In the genomic region with DNA sequence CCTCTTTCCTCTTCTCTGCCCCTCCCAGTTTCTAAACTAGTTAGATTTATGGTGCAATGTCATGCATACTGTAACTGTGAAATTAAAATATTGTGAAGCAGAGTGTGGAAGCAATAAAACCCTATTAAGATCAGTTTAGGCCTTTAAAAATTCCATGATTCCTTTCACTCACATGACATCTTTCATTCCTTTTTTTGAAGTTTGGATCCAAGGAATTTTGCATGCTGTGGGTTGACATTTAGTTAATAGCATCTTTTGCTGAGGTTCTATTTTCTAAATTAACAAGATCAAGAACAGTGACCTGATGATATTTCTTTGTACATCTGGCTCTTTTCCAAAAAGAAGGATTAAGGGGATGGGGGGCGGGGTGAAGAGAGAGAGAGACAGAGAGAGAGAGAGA, we compare ENCODE assay signal across 29 cellular contexts. TPM values are rescaled to one million over a fixed set of nuclear protein-coding genes. Genes with fewer than 3 reads are reported as not detected.
"Had no signal": no experiment of that assay in that cellular context is flagged by ENCODE, and none has a peak within 500 bp of the region (broad histone marks: within the 10 kb centered on the region; RNA-seq: fewer than 3 reads in every experiment).

No MANE protein-coding gene starts in this region.

- H3K4me3 ChIP-seq: left lung, lung, mucosa of descending colon, pancreas, prostate gland, skin epidermis, stomach, testis, thyroid gland, transverse colon, upper lobe of left lung had no signal

- H3K36me3 Mint-ChIP-seq: stimulated activated naive B cell treated with anti-CD40 and anti-IgM and Interleukin-4, amounts not matched to agents 10 μg/mL and 1 μg/mL and 100 μg/mL, for 72 hours had no signal

- ATAC-seq: left colon; mucosa of descending colon; naive thymus-derived CD4-positive, alpha-beta T cell; natural killer cell treated with Interleukin-12 subunit alpha and Interleukin-12 subunit beta and Interleukin-15 and Interleukin-18, amount 100 ng/mL, for 72 hours; pancreas; right cardiac atrium; stimulated activated naive B cell treated with anti-CD40 and anti-IgM and Interleukin-4, amounts not matched to agents 10 μg/mL and 1 μg/mL and 100 μg/mL, for 72 hours; stimulated activated naive CD8-positive, alpha-beta T cell treated with anti-CD3 and anti-CD28 coated beads, Interleukin-15, Interleukin-2, amounts not matched to agents 100 U/mL and 50 U/mL, for 24 hours had no signal

- H3K36me3 ChIP-seq: left lung, pancreas, prostate gland, stomach, thyroid gland, transverse colon, upper lobe of left lung had no signal

- H3K9me3 ChIP-seq: left lung, mucosa of descending colon, pancreas, prostate gland, testis, thyroid gland, transverse colon, upper lobe of left lung had no signal

- H3K27ac Mint-ChIP-seq: immature natural killer cell; natural killer cell treated with Interleukin-12 subunit alpha and Interleukin-12 subunit beta and Interleukin-15 and Interleukin-18, amount 100 ng/mL, for 72 hours had no signal

- H3K27ac ChIP-seq: left lung, pancreas, prostate gland, skin epidermis, stomach, testis, thyroid gland, transverse colon, upper lobe of left lung had no signal

- DNase-seq: hypothalamus; immature natural killer cell; kidney; left colon; left lung; midbrain; mucosa of descending colon; naive thymus-derived CD4-positive, alpha-beta T cell; nucleus accumbens; pancreas; posterior cingulate gyrus; retina; right cardiac atrium; stimulated activated CD4-positive, alpha-beta T cell treated with anti-CD3 and anti-CD28 coated beads, Interleukin-12 subunit alpha, Interleukin-12 subunit beta, amount 100 ng/mL, for 4 hours; stimulated activated CD4-positive, alpha-beta T cell treated with anti-CD3 and anti-CD28 coated beads, Interleukin-15, amount 100 ng/mL, for 24 hours; stimulated activated CD4-positive, alpha-beta T cell treated with anti-CD3 and anti-CD28 coated beads, Interleukin-2, amount 100 ng/mL, for 24 hours; stimulated activated CD4-positive, alpha-beta T cell treated with anti-CD3 and anti-CD28 coated beads, Interleukin-4, amount 100 ng/mL, for 1 hour; stimulated activated naive B cell treated with anti-CD40 and anti-IgM and Interleukin-4, amounts not matched to agents 10 μg/mL and 1 μg/mL and 100 μg/mL, for 72 hours; stimulated activated naive CD8-positive, alpha-beta T cell treated with anti-CD3 and anti-CD28 coated beads, Interleukin-15, Interleukin-2, amounts not matched to agents 100 U/mL and 50 U/mL, for 24 hours; stomach; testis; thyroid gland; transverse colon; upper lobe of left lung had no signal

- H3K27me3 ChIP-seq: testis had no signal

- H3K9me3 Mint-ChIP-seq: natural killer cell treated with Interleukin-12 subunit alpha and Interleukin-12 subunit beta and Interleukin-15 and Interleukin-18, amount 100 ng/mL, for 72 hours; stimulated activated naive B cell treated with anti-CD40 and anti-IgM and Interleukin-4, amounts not matched to agents 10 μg/mL and 1 μg/mL and 100 μg/mL, for 72 hours had no signal

- H3K4me3 Mint-ChIP-seq: natural killer cell treated with Interleukin-12 subunit alpha and Interleukin-12 subunit beta and Interleukin-15 and Interleukin-18, amount 100 ng/mL, for 72 hours had no signal

RNA-seq across cellular contexts. Expression of a gene that starts 13.7 kb away (rescaled TPM):
- total RNA-seq: right cardiac atrium, transverse colon had no signal
- polyA plus RNA-seq: immature natural killer cell; naive thymus-derived CD4-positive, alpha-beta T cell; neural cell had no signal
